8 cellular contexts compared by ENCODE assay signal in the genomic region with DNA sequence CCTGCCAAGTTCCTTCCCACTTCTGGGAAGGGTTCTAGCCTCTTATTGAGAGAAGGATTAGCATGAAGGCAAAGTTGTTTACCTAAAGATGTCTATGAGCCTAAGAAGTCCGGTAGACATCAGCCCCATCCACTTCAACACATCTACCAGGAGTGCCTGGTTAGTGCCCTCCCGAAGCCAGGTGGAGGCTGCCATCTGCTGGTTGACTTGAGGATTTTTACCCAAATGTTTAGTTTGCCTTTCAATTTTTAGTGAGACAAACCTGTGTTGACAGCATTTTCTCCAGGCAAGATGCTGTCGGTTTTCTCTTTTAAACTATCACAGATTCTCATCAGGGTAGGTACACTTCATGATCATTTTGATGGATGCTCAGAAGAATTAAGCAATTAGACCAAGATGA.
DNase-seq lines count a peak whose midpoint lies in the region; ATAC-seq, FAIRE-seq and TF ChIP-seq lines count a peak whose summit lies in the region.

No MANE protein-coding gene starts in this region.

- no peak overlapping the region for H3K4me3 Mint-ChIP-seq in activated CD4-positive, alpha-beta memory T cell treated with anti-CD3 and anti-CD28 coated beads for 36 hours

- H3K4me1 Mint-ChIP-seq in activated CD4-positive, alpha-beta memory T cell treated with anti-CD3 and anti-CD28 coated beads for 36 hours (ENCODE audit: low read depth) = peaks cover 47% of the 10 kb centered on the region

- peaks cover 2% of the 10 kb centered on the region for H3K27me3 Mint-ChIP-seq in activated CD4-positive, alpha-beta memory T cell treated with anti-CD3 and anti-CD28 coated beads for 36 hours

- peak overlapping the region; percentile 34 for H3K27ac Mint-ChIP-seq in activated CD4-positive, alpha-beta memory T cell treated with anti-CD3 and anti-CD28 coated beads for 36 hours

- ATAC-seq in HG03520 (IDR thresholded peaks at IDR 0.05; ENCODE audit: unreplicated experiment) (peak; percentile 52), GM18858 (IDR thresholded peaks at IDR 0.05; ENCODE audit: unreplicated experiment) (no peak)

- no peak for TF ChIP-seq POLR2A in GM12891 (IDR thresholded peaks at IDR 0.05; ENCODE audit: low read depth, low read length)

- FAIRE-seq in GM12891 (lab: Jason Lieb, UNC) = no peak

- intact Hi-C loops in activated CD4-positive, alpha-beta memory T cell treated with anti-CD3 and anti-CD28 coated beads for 36 hours (cut with micrococcal nuclease) = loop anchor here (1.0 to 5.0 kb wide), 6 partner anchors 55 to 508 kb away; partner anchors contain the start of genes TEX48 and TNFSF15

- CTCF ChIA-PET in activated CD4-positive, alpha-beta memory T cell treated with anti-CD3 and anti-CD28 coated beads for 36 hours (lab: Charles Lee) = interaction anchor here (0.6 to 5.2 kb wide), 57 partner anchors 9 to 612 kb away, joined by 3 to 118 read pairs (median 5); partner anchors contain the start of genes TEX48 and TNFSF8

- POLR2A ChIA-PET in activated CD4-positive, alpha-beta memory T cell treated with anti-CD3 and anti-CD28 coated beads for 36 hours (lab: Charles Lee) = interaction anchor here (1.3 kb wide), 1 partner anchor 333 kb away, joined by 6 read pairs; no protein-coding TSS in a partner anchor

- no peaks in the 10 kb centered on the region for H3K9me3 Mint-ChIP-seq in activated CD4-positive, alpha-beta memory T cell treated with anti-CD3 and anti-CD28 coated beads for 36 hours

- DNase-seq in GM12891 (ENCODE audit: insufficient read length, low spot score) (peak; percentile 48), NCI-H82 (lab: John Stamatoyannopoulos, UW) (peak; percentile 86), medulla oblongata (ENCODE audit: extremely low spot score) (peak; percentile 88)
- DNase-seq in activated CD4-positive, alpha-beta memory T cell treated with anti-CD3 and anti-CD28 coated beads for 36 hours = peak; percentile 88
- DNase-seq in effector CD8-positive, alpha-beta T cell (lab: John Stamatoyannopoulos, UW) = peak; percentile 60
- DNase-seq in stimulated activated CD8-positive, alpha-beta memory T cell treated with anti-CD3 and anti-CD28 coated beads, Interleukin-15, amount 100 ng/mL, for 1 hour (ENCODE audit: low read depth) = peak; percentile 58

- no peaks in the 10 kb centered on the region for H3K36me3 Mint-ChIP-seq in activated CD4-positive, alpha-beta memory T cell treated with anti-CD3 and anti-CD28 coated beads for 36 hours

TF ChIP-seq in GM12891, 5 proteins besides CTCF, POLR2A, EP300 and RAD21:
- TF ChIP-seq TAF1 (IDR thresholded peaks at IDR 0.05; ENCODE audit: low read depth, low read length) (no peak), PAX5 (IDR thresholded peaks at IDR 0.05; ENCODE audit: insufficient read depth, low read length, severe bottlenecking) (no peak), SPI1 (IDR thresholded peaks at IDR 0.05; ENCODE audit: low read depth, low read length) (no peak), POLR2AphosphoS5 (IDR thresholded peaks at IDR 0.05; ENCODE audit: low read depth, low read length) (no peak), POU2F2 (IDR thresholded peaks at IDR 0.05; ENCODE audit: low read depth, low read length) (no peak)
TF ChIP-seq in GM12891: peak in this region for 0.
